ENCODE assay signal across 1 cellular context in genomic region chr10:3129581-3130340, GRCh38.
TF ChIP-seq lines count a peak whose summit lies in the region.

No MANE protein-coding gene starts in this region.

TF ChIP-seq in A549, 52 proteins besides CTCF, POLR2A, EP300 and RAD21 (continued from another document):
- TF ChIP-seq ELK1 (IDR thresholded peaks at IDR 0.05; ENCODE audit: low read depth, low read length): no peak
- no peak for TF ChIP-seq BCL3 (IDR thresholded peaks at IDR 0.05)
